9 cellular contexts compared by ENCODE assay signal in the genomic region with DNA sequence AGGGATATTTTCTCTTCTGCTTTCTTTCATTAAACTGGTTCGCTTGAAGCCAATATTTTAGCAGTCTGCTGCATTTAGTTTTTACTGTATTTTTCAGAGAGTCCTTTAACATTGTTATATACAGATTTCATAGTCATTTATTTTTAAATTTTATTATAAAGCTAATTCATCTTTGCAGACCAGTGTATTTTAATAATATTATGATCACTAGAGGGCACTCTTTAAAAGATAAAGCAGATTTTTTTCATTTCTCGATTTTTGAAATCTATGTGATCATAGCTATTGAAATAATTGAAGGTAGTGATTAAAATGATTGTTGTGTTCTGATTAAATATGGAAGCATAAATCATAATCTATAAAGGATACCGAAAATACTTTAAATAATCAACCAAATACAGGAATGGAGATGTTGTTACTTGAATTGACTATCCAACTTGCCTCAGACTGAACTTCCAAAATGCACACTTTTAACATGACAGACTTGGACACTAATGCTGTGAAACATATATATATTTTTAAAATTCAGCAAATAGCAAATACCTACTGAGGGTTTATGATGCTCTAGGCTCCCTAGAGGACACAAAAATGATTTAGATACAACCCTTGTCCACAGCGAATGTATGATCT. TPM values are rescaled to one million over a fixed set of nuclear protein-coding genes. Genes with fewer than 3 reads are reported as not detected.
DNase-seq lines count a peak whose midpoint lies in the region; ATAC-seq, FAIRE-seq and TF ChIP-seq lines count a peak whose summit lies in the region.
"Had no signal": no experiment of that assay in that cellular context is flagged by ENCODE, and none has a peak within 500 bp of the region (broad histone marks: within the 10 kb centered on the region; RNA-seq: fewer than 3 reads in every experiment).

No MANE protein-coding gene starts in this region.

- H3K4me3 ChIP-seq in dorsolateral prefrontal cortex (no peak overlapping the region), small intestine (ENCODE audit: low read depth in 1 of 2, low read length in 2 of 2) (no peak overlapping the region), MG63 (no peak overlapping the region), colonic mucosa (no peak overlapping the region)
- H3K4me3 ChIP-seq: SJSA1 had no signal

- H3K9me3 ChIP-seq in small intestine (ENCODE audit: control insufficient read depth, low read depth) = no peaks in the 10 kb centered on the region
- no peaks in the 10 kb centered on the region for H3K9me3 ChIP-seq in MG63
- no peaks in the 10 kb centered on the region for H3K9me3 ChIP-seq in colonic mucosa
- H3K9me3 ChIP-seq: SJSA1 had no signal

- H3K27me3 ChIP-seq in dorsolateral prefrontal cortex (no peaks in the 10 kb centered on the region), small intestine (ENCODE audit: control insufficient read depth in 2 of 2, insufficient read depth in 2 of 2, low read length in 2 of 2) (no peaks in the 10 kb centered on the region), MG63 (no peaks in the 10 kb centered on the region), colonic mucosa (no peaks in the 10 kb centered on the region)
- H3K27me3 ChIP-seq: SJSA1 had no signal

- no peak overlapping the region for H3K9ac ChIP-seq in colonic mucosa (ENCODE audit: low read depth in 2 of 2, low read length in 2 of 2)

- H3K27ac ChIP-seq in dorsolateral prefrontal cortex (no peak overlapping the region), small intestine (ENCODE audit: low read depth in 1 of 2, low read length in 1 of 2) (no peak overlapping the region), colonic mucosa (no peak overlapping the region)
- H3K27ac ChIP-seq: SJSA1 had no signal

- no peak for ATAC-seq in GM19395 (IDR thresholded peaks at IDR 0.05; ENCODE audit: unreplicated experiment)

- 55 to 66% (median 57%) methylated on average over 4 of the region's 4 CpGs for WGBS in small intestine, 3 donors

- TF ChIP-seq CTCF in dorsolateral prefrontal cortex (IDR thresholded peaks at IDR 0.05 in 54 of 56, conservative IDR thresholded peaks at IDR 0.05 in 2 of 56; ENCODE audit: low read depth in 1 of 56, partially characterized antibody in 56 of 56) = peak; percentile 42 to 83 (median 64)
- TF ChIP-seq CTCF in colonic mucosa (IDR thresholded peaks at IDR 0.05) = no peak

- FAIRE-seq in small intestine (lab: Jason Lieb, UNC) = peak; percentile 57

- intact Hi-C loops in dorsolateral prefrontal cortex (cut with DNase I) (loop anchor here in 1 of 2 donors (5.0 kb wide), 1 partner anchor 129 kb away; no protein-coding TSS in a partner anchor), colonic mucosa (cut with DNase I) (loop anchor here (10.0 kb wide), 1 partner anchor 54 kb away; no protein-coding TSS in a partner anchor)

- H3K36me3 ChIP-seq in small intestine (ENCODE audit: control insufficient read depth in 2 of 2, insufficient read depth in 2 of 2, low read length in 2 of 2) = no peaks in the 10 kb centered on the region
- H3K36me3 ChIP-seq in MG63 = no peaks in the 10 kb centered on the region
- no peaks in the 10 kb centered on the region for H3K36me3 ChIP-seq in colonic mucosa
- H3K36me3 ChIP-seq: SJSA1 had no signal

- DNase-seq in NCI-H2107 treated with DMSO at 0.1 percent for 48 hours (lab: John Stamatoyannopoulos, UW; ENCODE audit: unreplicated experiment) (peak; percentile 50), NCI-H2107 (lab: John Stamatoyannopoulos, UW) (no peak), NCI-H1694 treated with DMSO at 0.1 percent for 48 hours (lab: John Stamatoyannopoulos, UW) (peak; percentile 71), dorsolateral prefrontal cortex (no peak), small intestine (no peak), MG63 (no peak), colonic mucosa (no peak)

- H3K4me1 ChIP-seq in small intestine (ENCODE audit: control insufficient read depth in 2 of 2, insufficient read depth in 1 of 2, low read depth in 1 of 2, low read length in 1 of 2) (peaks cover 0 to 3% of the 10 kb centered on the region in 2 donors), colonic mucosa (no peaks in the 10 kb centered on the region)
- H3K4me1 ChIP-seq: SJSA1 had no signal

RNA-seq across cellular contexts. Expression of a gene that starts 35.2 kb away (rescaled TPM):
- total RNA-seq in dorsolateral prefrontal cortex (10 to 100 TPM; 22.9 to 64.1 (median 42.7) TPM), colonic mucosa (10 to 100 TPM; 10.6 to 12.2 TPM)
- 10 to 100 TPM in 2 of 3 donors, 1 to 10 TPM in 1; 8.3 to 15.5 (median 10.5) TPM for polyA plus RNA-seq in small intestine
- 13.7 and 14.4 TPM in 2 replicates for total RNA-seq in MG63 (2014; rRNA removed; shearing (Covaris generic); ENCODE audit: low replicate concordance)

Comparison
In these comparisons a context has a peak if more than half of its experiments do, and no peak if none do; other contexts are left out.
1. DNase-seq: peak in NCI-H2107 treated with DMSO at 0.1 percent for 48 hours (single experiment) and NCI-H1694 treated with DMSO at 0.1 percent for 48 hours (single experiment); none in NCI-H2107 (single experiment), dorsolateral prefrontal cortex (0 of 10), small intestine (single experiment), MG63 (single experiment) and colonic mucosa (single experiment).